In genomic region chr3:48798998-48799397, GRCh38 we compare ENCODE assay signal across 1 cellular context.
TF ChIP-seq lines count a peak whose summit lies in the region.

No MANE protein-coding gene starts in this region.

TF ChIP-seq in HepG2, 621 proteins besides CTCF, POLR2A, EP300 and RAD21 (continued from another document):
- TF ChIP-seq PAXIP1 (CRISPR knock-in tag; conservative IDR thresholded peaks at IDR 0.05) (no peak), TFE3 (CRISPR knock-in tag; IDR thresholded peaks at IDR 0.05) (no peak), ZBTB38 (CRISPR knock-in tag; IDR thresholded peaks at IDR 0.05) (no peak), XBP1 (CRISPR knock-in tag; IDR thresholded peaks at IDR 0.05) (no peak), ZNF512 (CRISPR knock-in tag; IDR thresholded peaks at IDR 0.05) (no peak)
